In genomic region chr14:73759714-73760597, GRCh38 we compare ENCODE assay signal across 1 cellular context.
TF ChIP-seq lines count a peak whose summit lies in the region.

No MANE protein-coding gene starts in this region.

TF ChIP-seq in K562, 482 proteins besides CTCF, POLR2A, EP300 and RAD21 (continued from another document and continues in another):
- TF ChIP-seq ELK3 (CRISPR knock-in tag; IDR thresholded peaks at IDR 0.05) = no peak
- TF ChIP-seq ZNF695 (CRISPR knock-in tag; IDR thresholded peaks at IDR 0.05) = no peak
- peak; percentile 81 for TF ChIP-seq SMAD1 (IDR thresholded peaks at IDR 0.05; ENCODE audit: low read depth, low read length, partially characterized antibody)
- TF ChIP-seq ZNF586 (CRISPR knock-in tag; conservative IDR thresholded peaks at IDR 0.05) = no peak
- TF ChIP-seq ELF4 (CRISPR knock-in tag; IDR thresholded peaks at IDR 0.05) = no peak
- TF ChIP-seq NFE2L1 (tag; IDR thresholded peaks at IDR 0.05; ENCODE audit: borderline replicate concordance, low read depth) = no peak
- TF ChIP-seq SRSF9 (IDR thresholded peaks at IDR 0.05; ENCODE audit: borderline replicate concordance, low read depth, low read length) = no peak
- TF ChIP-seq HDAC2 (IDR thresholded peaks at IDR 0.05) = no peak
- TF ChIP-seq ZNF551 (CRISPR knock-in tag; IDR thresholded peaks at IDR 0.05) = no peak
- no peak for TF ChIP-seq RREB1 (CRISPR knock-in tag; IDR thresholded peaks at IDR 0.05)
- no peak for TF ChIP-seq NR2C2 (CRISPR knock-in tag; IDR thresholded peaks at IDR 0.05)
- peak; percentile 52; the same call in 1 of the 2 replicates for TF ChIP-seq NR2C2 (tag; IDR thresholded peaks at IDR 0.05)
- no peak for TF ChIP-seq RUNX1 (IDR thresholded peaks at IDR 0.05; ENCODE audit: low read depth)
- TF ChIP-seq BRF2 (IDR thresholded peaks at IDR 0.05; ENCODE audit: borderline replicate concordance, insufficient read depth, insufficient read length) = no peak
- TF ChIP-seq SNIP1 (IDR thresholded peaks at IDR 0.05; ENCODE audit: low read depth) = no peak
- 0 out of 2 replicates have a peak, but pooled peaks have one; percentile 19 for TF ChIP-seq KLF16 (IDR thresholded peaks at IDR 0.05)
- TF ChIP-seq RBM14 (IDR thresholded peaks at IDR 0.05; ENCODE audit: borderline replicate concordance, insufficient read depth, low read depth, low read length) = no peak
- TF ChIP-seq ZNF197 (CRISPR knock-in tag; IDR thresholded peaks at IDR 0.05; ENCODE audit: low read depth) = no peak
- 0 out of 2 replicates have a peak, but pooled peaks have one; percentile 43 for TF ChIP-seq SMARCE1 (IDR thresholded peaks at IDR 0.05)
- no peak for TF ChIP-seq GTF2B (IDR thresholded peaks at IDR 0.05; ENCODE audit: extremely low read depth, insufficient read length)
- TF ChIP-seq FOXA3 (CRISPR knock-in tag; conservative IDR thresholded peaks at IDR 0.05 in 1 of 2, IDR thresholded peaks at IDR 0.05 in 1 of 2) = no peak
- TF ChIP-seq JUND (IDR thresholded peaks at IDR 0.05; ENCODE audit: borderline replicate concordance, low read depth, low read length) = peak; percentile 96
- peak; percentile 83; the same call in 1 of the 3 replicates for TF ChIP-seq JUND (tag; IDR thresholded peaks at IDR 0.05; ENCODE audit: borderline replicate concordance, low read depth, low read length)
- TF ChIP-seq DDX20 (tag; IDR thresholded peaks at IDR 0.05; ENCODE audit: low read depth) = no peak
- peak; percentile 54; the same call in 1 of the 2 replicates for TF ChIP-seq ZBTB33 (CRISPR knock-in tag; IDR thresholded peaks at IDR 0.05)
- TF ChIP-seq TRIM25 (IDR thresholded peaks at IDR 0.05; ENCODE audit: borderline replicate concordance) = no peak
- TF ChIP-seq HDAC3 (IDR thresholded peaks at IDR 0.05; ENCODE audit: borderline replicate concordance, partially characterized antibody) = no peak
- TF ChIP-seq STAG1 (CRISPR knock-in tag; IDR thresholded peaks at IDR 0.05; ENCODE audit: borderline replicate concordance) = no peak
- TF ChIP-seq ZNF398 (CRISPR knock-in tag; IDR thresholded peaks at IDR 0.05) = no peak
- no peak for TF ChIP-seq JUNB (CRISPR knock-in tag; conservative IDR thresholded peaks at IDR 0.05)
- no peak for TF ChIP-seq MYBL2 (IDR thresholded peaks at IDR 0.05; ENCODE audit: low read depth)
- no peak for TF ChIP-seq MYBL2 (CRISPR knock-in tag; IDR thresholded peaks at IDR 0.05; ENCODE audit: borderline replicate concordance)
- TF ChIP-seq ZMIZ1 (IDR thresholded peaks at IDR 0.05; ENCODE audit: low read depth in 2 of 2, low read length in 2 of 2) = no peak; a peak in 1 of 4 replicates
- TF ChIP-seq FOSL1 (tag; conservative IDR thresholded peaks at IDR 0.05) = peak; percentile 95
- TF ChIP-seq ZNF165 (CRISPR knock-in tag; IDR thresholded peaks at IDR 0.05; ENCODE audit: borderline replicate concordance) = no peak
- TF ChIP-seq YBX1 (IDR thresholded peaks at IDR 0.05) = no peak
